In genomic region chr1:9404117-9404516, GRCh38 we compare ENCODE assay signal across 19 cellular contexts.
DNase-seq lines count a peak whose midpoint lies in the region; ATAC-seq, FAIRE-seq and TF ChIP-seq lines count a peak whose summit lies in the region.
"Had no signal": no experiment of that assay in that cellular context is flagged by ENCODE, and none has a peak within 500 bp of the region (broad histone marks: within the 10 kb centered on the region; RNA-seq: fewer than 3 reads in every experiment).

No MANE protein-coding gene starts in this region.

- intact Hi-C loops in HepG2 (cut with micrococcal nuclease; ENCODE audit: unreplicated experiment): loop anchor here (5.0 kb wide), 1 partner anchor 33 kb away; no protein-coding TSS in a partner anchor
- intact Hi-C loops in right lobe of liver (cut with DNase I): no loop called here
- intact Hi-C loops in Panc1 (cut with micrococcal nuclease; ENCODE audit: unreplicated experiment): no loop called here
- intact Hi-C loops in activated CD8-positive, alpha-beta T cell treated with anti-CD3 and anti-CD28 coated beads for 36 hours (cut with micrococcal nuclease): no loop called here

- peak overlapping the region; percentile 49 to 68 (median 57) for H3K27ac Mint-ChIP-seq in nephron
- H3K27ac Mint-ChIP-seq in activated CD8-positive, alpha-beta T cell treated with anti-CD3 and anti-CD28 coated beads for 36 hours: no peak overlapping the region

- ATAC-seq in HepG2 (no peak), right lobe of liver (no peak), Panc1 (no peak), gastroesophageal sphincter (no peak)
- no peak for ATAC-seq in activated CD8-positive, alpha-beta T cell treated with anti-CD3 and anti-CD28 coated beads for 36 hours

- no peak for TF ChIP-seq EP300 in HepG2 (IDR thresholded peaks at IDR 0.05; ENCODE audit: low read depth in 2 of 2, low read length in 2 of 2)
- TF ChIP-seq EP300 in HepG2 (CRISPR knock-in tag; IDR thresholded peaks at IDR 0.05; ENCODE audit: borderline replicate concordance): no peak
- TF ChIP-seq EP300 in gastroesophageal sphincter (IDR thresholded peaks at IDR 0.05): no peak

- no peak overlapping the region for H3K4me3 ChIP-seq in HepG2 (replicated peaks in 1 of 3; ENCODE audit: insufficient read depth in 1 of 3, low read depth in 2 of 3, low read length in 3 of 3)
- H3K4me3 ChIP-seq in right lobe of liver: no peak overlapping the region
- H3K4me3 ChIP-seq in Panc1 (ENCODE audit: low read depth in 2 of 2, low read length in 2 of 2): no peak overlapping the region
- H3K4me3 ChIP-seq in gastroesophageal sphincter: no peak overlapping the region
- no peak overlapping the region for H3K4me3 ChIP-seq in Karpas-422 (ENCODE audit: low read length)
- H3K4me3 ChIP-seq: HAP-1, SJCRH30 had no signal

- FAIRE-seq in HepG2 (lab: Jason Lieb, UNC): no peak
- FAIRE-seq: RCC 7860 had no signal

- WGBS in HepG2 (ENCODE audit: low lambda C conversion rate): 32% methylated on average over 10 of the region's 10 CpGs
- WGBS in right lobe of liver (ENCODE audit: insufficient coverage, low coverage, low lambda C conversion rate, missing lambda C conversion rate): 88% methylated on average over 9 of the region's 10 CpGs
- WGBS in gastroesophageal sphincter (ENCODE audit: low coverage in 1 of 2), 2 donors: 86 to 90% methylated on average over 6 to 10 of the region's 10 CpGs

- no peaks in the 10 kb centered on the region for H3K36me3 ChIP-seq in HepG2 (replicated peaks in 1 of 2; ENCODE audit: control insufficient read depth in 1 of 2, insufficient read depth in 2 of 2, low read length in 2 of 2)
- H3K36me3 ChIP-seq in right lobe of liver: no peaks in the 10 kb centered on the region
- no peaks in the 10 kb centered on the region for H3K36me3 ChIP-seq in Panc1 (ENCODE audit: control insufficient read depth, insufficient read depth, low read length)
- H3K36me3 ChIP-seq in gastroesophageal sphincter: no peaks in the 10 kb centered on the region
- H3K36me3 ChIP-seq in Karpas-422 (ENCODE audit: insufficient read depth, low read length): no peaks in the 10 kb centered on the region
- H3K36me3 ChIP-seq: HAP-1, SJCRH30 had no signal

- H3K4me1 ChIP-seq in HepG2 (ENCODE audit: insufficient read depth, low read length): peaks cover 72% of the 10 kb centered on the region
- H3K4me1 ChIP-seq in right lobe of liver: peaks cover 0 to 9% (median 1%) of the 10 kb centered on the region in 4 donors
- peaks cover 40% of the 10 kb centered on the region for H3K4me1 ChIP-seq in Panc1 (ENCODE audit: control insufficient read depth, insufficient read depth, low read length)
- peaks cover 0 to 24% (median 16%) of the 10 kb centered on the region in 3 donors for H3K4me1 ChIP-seq in gastroesophageal sphincter
- H3K4me1 ChIP-seq in Karpas-422 (ENCODE audit: low read length): peaks cover 11% of the 10 kb centered on the region
- H3K4me1 ChIP-seq: HAP-1 had no signal

- no peak overlapping the region for H3K4me3 Mint-ChIP-seq in nephron
- no peak overlapping the region for H3K4me3 Mint-ChIP-seq in activated CD8-positive, alpha-beta T cell treated with anti-CD3 and anti-CD28 coated beads for 36 hours
- H3K4me3 Mint-ChIP-seq: CD14-positive monocyte, IgD-negative memory B cell had no signal

- no peaks in the 10 kb centered on the region for H3K27me3 Mint-ChIP-seq in nephron (ENCODE audit: low read depth)
- H3K27me3 Mint-ChIP-seq in activated CD8-positive, alpha-beta T cell treated with anti-CD3 and anti-CD28 coated beads for 36 hours: no peaks in the 10 kb centered on the region

- TF ChIP-seq POLR2A in HepG2 (IDR thresholded peaks at IDR 0.05; ENCODE audit: insufficient read depth in 1 of 2, low read depth in 2 of 2, low read length in 2 of 2) (no peak), right lobe of liver (IDR thresholded peaks at IDR 0.05) (no peak), gastroesophageal sphincter (IDR thresholded peaks at IDR 0.05) (no peak)

- POLR2A ChIA-PET in HepG2 (lab: Yijun Ruan, JAX): no interaction called here
- POLR2A ChIA-PET in Panc1 (lab: Charles Lee): no interaction called here
- POLR2A ChIA-PET in activated CD8-positive, alpha-beta T cell treated with anti-CD3 and anti-CD28 coated beads for 36 hours (lab: Charles Lee): interaction anchor here (0.8 kb wide), 1 partner anchor 19 kb away, joined by 3 read pairs; no protein-coding TSS in a partner anchor

- H3K4me2 ChIP-seq in HepG2 (ENCODE audit: low read depth, low read length) (no peak overlapping the region), Karpas-422 (ENCODE audit: low read depth, low read length, poor library complexity, severe bottlenecking) (no peak overlapping the region)

- no peaks in the 10 kb centered on the region for H3K9me3 Mint-ChIP-seq in nephron
- no peaks in the 10 kb centered on the region for H3K9me3 Mint-ChIP-seq in activated CD8-positive, alpha-beta T cell treated with anti-CD3 and anti-CD28 coated beads for 36 hours
- H3K9me3 Mint-ChIP-seq: IgD-negative memory B cell had no signal

- H3K79me2 ChIP-seq in HepG2 (ENCODE audit: insufficient read depth, low read length) (no peaks in the 10 kb centered on the region), Karpas-422 (ENCODE audit: low read length) (no peaks in the 10 kb centered on the region)

- no peak overlapping the region for H3K9ac ChIP-seq in HepG2 (ENCODE audit: insufficient read depth, low read depth, low read length)
- H3K9ac ChIP-seq in Karpas-422 (ENCODE audit: low read length): no peak overlapping the region

- CTCF ChIA-PET in HepG2 (lab: Yijun Ruan, JAX; ENCODE audit: low intra/inter-chr PET ratio, low total read pairs) (no interaction called here), Panc1 (lab: Charles Lee) (no interaction called here)
- CTCF ChIA-PET in activated CD8-positive, alpha-beta T cell treated with anti-CD3 and anti-CD28 coated beads for 36 hours (lab: Charles Lee): interaction anchor here (1.7 kb wide), 1 partner anchor 114 kb away, joined by 7 read pairs; no protein-coding TSS in a partner anchor

- no peak for TF ChIP-seq CTCF in HepG2 (CRISPR knock-in tag; IDR thresholded peaks at IDR 0.05)
- TF ChIP-seq CTCF in right lobe of liver (IDR thresholded peaks at IDR 0.05): no peak
- no peak for TF ChIP-seq CTCF in Panc1 (IDR thresholded peaks at IDR 0.05)
- TF ChIP-seq CTCF in nephron (IDR thresholded peaks at IDR 0.05; ENCODE audit: unreplicated experiment in 3 of 3): no peak
- TF ChIP-seq CTCF in gastroesophageal sphincter (IDR thresholded peaks at IDR 0.05): no peak
- TF ChIP-seq CTCF in activated CD8-positive, alpha-beta T cell treated with anti-CD3 and anti-CD28 coated beads for 36 hours (IDR thresholded peaks at IDR 0.05): no peak

- H3K27me3 ChIP-seq in HepG2 (ENCODE audit: control insufficient read depth in 1 of 2, insufficient read depth in 2 of 2, low read length in 2 of 2): no peaks in the 10 kb centered on the region; a peak in 1 of 5 replicates
- no peaks in the 10 kb centered on the region for H3K27me3 ChIP-seq in right lobe of liver
- H3K27me3 ChIP-seq in Panc1 (ENCODE audit: control insufficient read depth, insufficient read depth, low read length): no peaks in the 10 kb centered on the region
- H3K27me3 ChIP-seq in gastroesophageal sphincter: no peaks in the 10 kb centered on the region
- no peaks in the 10 kb centered on the region for H3K27me3 ChIP-seq in Karpas-422 (ENCODE audit: low read length)
- H3K27me3 ChIP-seq: SJCRH30 had no signal

- no peak overlapping the region for H3K27ac ChIP-seq in HepG2 (ENCODE audit: extremely low read length, insufficient read depth, low read length)
- no peak overlapping the region for H3K27ac ChIP-seq in right lobe of liver
- peak overlapping the region; percentile 36 for H3K27ac ChIP-seq in Panc1 (ENCODE audit: low read length)
- no peak overlapping the region for H3K27ac ChIP-seq in gastroesophageal sphincter
- no peak overlapping the region for H3K27ac ChIP-seq in Karpas-422 (ENCODE audit: low read length)
- H3K27ac ChIP-seq: SJCRH30 had no signal

- H3K9me3 ChIP-seq in HepG2 (ENCODE audit: low read length) (no peaks in the 10 kb centered on the region), right lobe of liver (no peaks in the 10 kb centered on the region), Panc1 (ENCODE audit: control insufficient read depth, insufficient read depth, low read depth, low read length) (no peaks in the 10 kb centered on the region), gastroesophageal sphincter (no peaks in the 10 kb centered on the region), Karpas-422 (ENCODE audit: low read length) (no peaks in the 10 kb centered on the region)
- H3K9me3 ChIP-seq: HAP-1, SJCRH30 had no signal

- no peaks in the 10 kb centered on the region for H4K20me1 ChIP-seq in HepG2 (ENCODE audit: insufficient read depth, low read length)
- no peaks in the 10 kb centered on the region for H4K20me1 ChIP-seq in Karpas-422 (ENCODE audit: insufficient read depth, low read depth, low read length)

- no peaks in the 10 kb centered on the region for H3K36me3 Mint-ChIP-seq in nephron (ENCODE audit: low read depth)
- H3K36me3 Mint-ChIP-seq in activated CD8-positive, alpha-beta T cell treated with anti-CD3 and anti-CD28 coated beads for 36 hours (ENCODE audit: low read depth): no peaks in the 10 kb centered on the region
- H3K36me3 Mint-ChIP-seq: CD14-positive monocyte, IgD-negative memory B cell had no signal

- peaks cover 37% of the 10 kb centered on the region for H3K4me1 Mint-ChIP-seq in nephron
- H3K4me1 Mint-ChIP-seq in activated CD8-positive, alpha-beta T cell treated with anti-CD3 and anti-CD28 coated beads for 36 hours (ENCODE audit: low read depth): peaks cover 8% of the 10 kb centered on the region

- H2AFZ ChIP-seq in HepG2 (ENCODE audit: low read length): no peak overlapping the region
- no peak overlapping the region for H2AFZ ChIP-seq in Karpas-422 (ENCODE audit: low read length)

- TF ChIP-seq RAD21 in HepG2 (CRISPR knock-in tag; IDR thresholded peaks at IDR 0.05): no peak

- BruUV-seq in HepG2 (replicated peaks; lab: Mats Ljungman, UMichigan) (no TSS peak), Panc1 (replicated peaks; lab: Mats Ljungman, UMichigan) (no TSS peak)

- DNase-seq in HepG2 (ENCODE audit: low spot score) (no peak), right lobe of liver (no peak), Panc1 (ENCODE audit: low read depth, low spot score) (no peak), GM19238 (ENCODE audit: insufficient read length, low spot score) (no peak), Karpas-422 (no peak)
- DNase-seq in activated CD8-positive, alpha-beta T cell treated with anti-CD3 and anti-CD28 coated beads for 36 hours: no peak
- DNase-seq: 8988T, NCI-H1417, NCI-H1694 treated with DMSO at 0.1 percent for 48 hours, NCI-H2081 treated with DMSO at 0.1 percent for 48 hours, NCI-H2171 treated with DMSO at 0.1 percent for 48 hours, NCI-H524 treated with DMSO at 0.1 percent for 48 hours, SJCRH30 had no signal

- in situ Hi-C loops in HepG2 (cut with HindIII; ENCODE audit: extremely low pct_ligation_motif_present, low pct_unique_long_range_greater_than_20kb): no loop called here
- in situ Hi-C loops in Panc1 (cut with HindIII; ENCODE audit: low pct_unique_long_range_greater_than_20kb, low sequenced_read_pairs): no loop called here

- H3K9me2 ChIP-seq in Karpas-422 (replicated peaks; ENCODE audit: insufficient read depth, low read length): no peaks in the 10 kb centered on the region

TF ChIP-seq in HepG2, 621 proteins besides CTCF, POLR2A, EP300 and RAD21:
- peak; percentile 73; the same call in 1 of the 2 replicates for TF ChIP-seq ZNF274 (CRISPR knock-in tag; IDR thresholded peaks at IDR 0.05)
- no peak for TF ChIP-seq SCMH1 (CRISPR knock-in tag; IDR thresholded peaks at IDR 0.05; ENCODE audit: borderline replicate concordance)
TF ChIP-seq in HepG2: peak in this region for 1.
